In genomic region chr10:114541081-114541833, GRCh38 we compare ENCODE assay signal across 8 cellular contexts.
DNase-seq lines count a peak whose midpoint lies in the region; ATAC-seq and TF ChIP-seq lines count a peak whose summit lies in the region.

No MANE protein-coding gene starts in this region.

- H3K27me3 ChIP-seq in lung (ENCODE audit: control insufficient read depth, insufficient read depth): no peaks in the 10 kb centered on the region

- intact Hi-C loops in OCI-LY7 (cut with micrococcal nuclease; ENCODE audit: unreplicated experiment): loop anchor here (5.0 kb wide), 2 partner anchors 281 to 369 kb away; partner anchors contain the start of genes CCDC186 and FHIP2A
- intact Hi-C loops in CD14-positive monocyte (cut with micrococcal nuclease): no loop called here

- H4K20me1 ChIP-seq in OCI-LY7 (ENCODE audit: insufficient read depth, low read length): no peaks in the 10 kb centered on the region

- no peaks in the 10 kb centered on the region for H3K79me2 ChIP-seq in OCI-LY7 (ENCODE audit: insufficient read depth, low read depth, low read length)

- H3K4me1 ChIP-seq in OCI-LY7 (ENCODE audit: insufficient read depth, low read length, poor library complexity, severe bottlenecking) (peaks cover 89% of the 10 kb centered on the region), lung (ENCODE audit: control insufficient read depth in 2 of 2, insufficient read depth in 2 of 2, low read length in 2 of 2) (peaks cover 3 to 23% of the 10 kb centered on the region in 2 donors)

- H3K36me3 ChIP-seq in OCI-LY7 (ENCODE audit: insufficient read depth, low read length) (no peaks in the 10 kb centered on the region; the same call in 1 of the 2 replicates), lung (ENCODE audit: control insufficient read depth in 2 of 2, insufficient read depth in 2 of 2, low read length in 2 of 2) (peaks cover 5 to 12% of the 10 kb centered on the region in 2 donors)

- H3K9me3 Mint-ChIP-seq in activated naive CD8-positive, alpha-beta T cell treated with anti-CD3 and anti-CD28 coated beads for 36 hours: peaks cover 3% of the 10 kb centered on the region
- peaks cover 0 to 4% (median 0%) of the 10 kb centered on the region in 7 donors for H3K9me3 Mint-ChIP-seq in CD14-positive monocyte

- peak overlapping the region; percentile 68 for H3K4me3 Mint-ChIP-seq in activated naive CD8-positive, alpha-beta T cell treated with anti-CD3 and anti-CD28 coated beads for 36 hours
- no peak overlapping the region for H3K4me3 Mint-ChIP-seq in CD14-positive monocyte

- no TSS peak for BruUV-seq in OCI-LY7 (replicated peaks; lab: Mats Ljungman, UMichigan)

- peak overlapping the region; percentile 96 for H3K4me2 ChIP-seq in OCI-LY7 (ENCODE audit: low read length)

- CTCF ChIA-PET in OCI-LY7 (lab: Charles Lee; ENCODE audit: unreplicated experiment): interaction anchor here (0.6 to 1.8 kb wide), 4 partner anchors 26 to 237 kb away, joined by 3 to 5 read pairs (median 4); no protein-coding TSS in a partner anchor

- no peak overlapping the region for H3K4me3 ChIP-seq in OCI-LY7 (ENCODE audit: low read depth, low read length, poor library complexity, severe bottlenecking)
- no peak overlapping the region for H3K4me3 ChIP-seq in lung

- H3K27ac ChIP-seq in OCI-LY7 (ENCODE audit: low read depth, low read length, poor library complexity, severe bottlenecking): peak overlapping the region; percentile 34
- H3K27ac ChIP-seq in lung (ENCODE audit: low read depth in 1 of 2, low read length in 1 of 2): peak overlapping the region; percentile 79 to 92

- no peak for TF ChIP-seq CTCF in AG09319 (IDR thresholded peaks at IDR 0.05; ENCODE audit: low read depth, low read length)
- TF ChIP-seq CTCF in OCI-LY7 (conservative IDR thresholded peaks at IDR 0.05; ENCODE audit: low read length): no peak
- TF ChIP-seq CTCF in lung (IDR thresholded peaks at IDR 0.05; ENCODE audit: control extremely low read depth, extremely low read depth): no peak
- no peak for TF ChIP-seq CTCF in CD14-positive monocyte (IDR thresholded peaks at IDR 0.05)

- no peaks in the 10 kb centered on the region for H3K27me3 Mint-ChIP-seq in activated naive CD8-positive, alpha-beta T cell treated with anti-CD3 and anti-CD28 coated beads for 36 hours
- peaks cover 2 to 6% (median 4%) of the 10 kb centered on the region in 3 donors for H3K27me3 Mint-ChIP-seq in CD14-positive monocyte (ENCODE audit: low read depth in 3 of 3)

- DNase-seq in AG09319 (ENCODE audit: extremely low read depth, low read depth): peak; percentile 88
- DNase-seq in OCI-LY7 (ENCODE audit: low spot score): peak; percentile 24
- DNase-seq in activated naive CD8-positive, alpha-beta T cell treated with anti-CD3 and anti-CD28 coated beads for 36 hours: peak; percentile 78
- DNase-seq in lung (ENCODE audit: low spot score): peak; percentile 41
- DNase-seq in stimulated activated naive CD4-positive, alpha-beta T cell treated with Interleukin-2 at 50 U/mL for 16 hours (lab: John Stamatoyannopoulos, UW): peak; percentile 60
- DNase-seq in globus pallidus (ENCODE audit: low spot score): no peak
- no peak for DNase-seq in CD14-positive monocyte (ENCODE audit: low spot score)
- no peak for DNase-seq in HuH-7 (ENCODE audit: low spot score)

- H3K9me2 ChIP-seq in OCI-LY7 (ENCODE audit: insufficient read depth, low read length): no peaks in the 10 kb centered on the region

- peak overlapping the region; percentile 99 for H3K27ac Mint-ChIP-seq in activated naive CD8-positive, alpha-beta T cell treated with anti-CD3 and anti-CD28 coated beads for 36 hours
- peak overlapping the region in 1 of 7 donors; percentile 75 for H3K27ac Mint-ChIP-seq in CD14-positive monocyte

- peak; percentile 76 for ATAC-seq in lung (ENCODE audit: insufficient read depth, low FRiP score)

- peaks cover 85% of the 10 kb centered on the region for H3K4me1 Mint-ChIP-seq in activated naive CD8-positive, alpha-beta T cell treated with anti-CD3 and anti-CD28 coated beads for 36 hours
- H3K4me1 Mint-ChIP-seq in CD14-positive monocyte: peaks cover 21% of the 10 kb centered on the region

- no peaks in the 10 kb centered on the region for H3K36me3 Mint-ChIP-seq in activated naive CD8-positive, alpha-beta T cell treated with anti-CD3 and anti-CD28 coated beads for 36 hours
- H3K36me3 Mint-ChIP-seq in CD14-positive monocyte: no peaks in the 10 kb centered on the region

- POLR2A ChIA-PET in OCI-LY7 (lab: Charles Lee): interaction anchor here (0.6 to 12.1 kb wide), 11 partner anchors 8 to 252 kb away, joined by 3 to 192 read pairs (median 6); no protein-coding TSS in a partner anchor

- H3K9me3 ChIP-seq in OCI-LY7 (ENCODE audit: low read length) (no peaks in the 10 kb centered on the region; the same call in 1 of the 2 replicates), lung (ENCODE audit: control insufficient read depth in 2 of 2, insufficient read depth in 1 of 2, low read length in 1 of 2) (peaks cover 0 to 2% of the 10 kb centered on the region in 2 donors)

- peak overlapping the region; percentile 92 for H2AFZ ChIP-seq in OCI-LY7 (ENCODE audit: low read length)

- 67 to 71% methylated on average over 14 of the region's 14 CpGs for WGBS in lung, 2 donors

Comparison
In these comparisons a context has a peak if more than half of its experiments do, and no peak if none do; other contexts are left out.
1. DNase-seq: peak in AG09319 (single experiment), OCI-LY7 (single experiment), activated naive CD8-positive, alpha-beta T cell treated with anti-CD3 and anti-CD28 coated beads for 36 hours (single experiment), lung (single experiment) and stimulated activated naive CD4-positive, alpha-beta T cell treated with Interleukin-2 at 50 U/mL for 16 hours (single experiment); none in globus pallidus (single experiment), CD14-positive monocyte (single experiment) and HuH-7 (single experiment).